In genomic region chr6:65259080-65259479, GRCh38 we compare ENCODE assay signal across 16 cellular contexts.
DNase-seq lines count a peak whose midpoint lies in the region; ATAC-seq, FAIRE-seq and TF ChIP-seq lines count a peak whose summit lies in the region.
"Had no signal": no experiment of that assay in that cellular context is flagged by ENCODE, and none has a peak within 500 bp of the region (broad histone marks: within the 10 kb centered on the region; RNA-seq: fewer than 3 reads in every experiment).

No MANE protein-coding gene starts in this region.

- TF ChIP-seq RAD21 in K562 (CRISPR knock-in tag; conservative IDR thresholded peaks at IDR 0.05 in 1 of 2, IDR thresholded peaks at IDR 0.05 in 1 of 2), result no peak

- intact Hi-C loops in K562 (cut with micrococcal nuclease), result no loop called here
- intact Hi-C loops in esophagus muscularis mucosa (cut with DNase I), result no loop called here

- no peak for TF ChIP-seq POLR2A in K562 (conservative IDR thresholded peaks at IDR 0.05)
- no peak for TF ChIP-seq POLR2A in esophagus muscularis mucosa (IDR thresholded peaks at IDR 0.05; ENCODE audit: low read depth)

- H3K27ac ChIP-seq in K562 (ENCODE audit: extremely low read depth, low read depth, low read length) (no peak overlapping the region), esophagus muscularis mucosa (replicated peaks in 1 of 4) (no peak overlapping the region)
- H3K27ac ChIP-seq: SJCRH30 had no signal

- H3K27me3 ChIP-seq in K562 (ENCODE audit: control insufficient read depth in 2 of 2, insufficient read depth in 2 of 2, low read length in 2 of 2) (no peaks in the 10 kb centered on the region), esophagus muscularis mucosa (no peaks in the 10 kb centered on the region)
- H3K27me3 ChIP-seq: SJCRH30 had no signal

- H3K9ac ChIP-seq in K562 (ENCODE audit: insufficient read depth in 1 of 2, low read depth in 2 of 2, low read length in 2 of 2), result no peak overlapping the region

- CTCF ChIA-PET in K562 (lab: Yijun Ruan, JAX; ENCODE audit: low intra/inter-chr PET ratio), result no interaction called here

- no peak for FAIRE-seq in K562 (lab: Jason Lieb, UNC)

- no peaks in the 10 kb centered on the region for H4K20me1 ChIP-seq in K562 (replicated peaks; ENCODE audit: control insufficient read depth, insufficient read depth, low read length)

- 0% methylated on average over 1 of the region's 1 CpG for WGBS in K562 (ENCODE audit: insufficient coverage, low coverage, missing lambda C conversion rate)
- 100% methylated on average over 1 of the region's 1 CpG for WGBS in esophagus muscularis mucosa

- no peak for ATAC-seq in K562
- ATAC-seq in HG03045 (IDR thresholded peaks at IDR 0.05; ENCODE audit: unreplicated experiment), result no peak
- ATAC-seq in GM18868 (IDR thresholded peaks at IDR 0.05; ENCODE audit: unreplicated experiment), result no peak
- ATAC-seq: activated T-helper 17 cell treated with anti-CD3 and anti-CD28 coated beads, Interleukin-2, amount 50 U/mL, for 72 hours; left cardiac atrium had no signal

- no peak for TF ChIP-seq EP300 in K562 (IDR thresholded peaks at IDR 0.05; ENCODE audit: low read length)
- no peak for TF ChIP-seq EP300 in esophagus muscularis mucosa (IDR thresholded peaks at IDR 0.05)

- DNase-seq in Caki2 (ENCODE audit: low read depth) (peak; percentile 38), LHCN-M2 (ENCODE audit: low read depth) (peak; percentile 0), K562 (ENCODE audit: extremely low read depth in 1 of 4, low spot score in 3 of 4) (no peak), lung microvascular endothelial cell (ENCODE audit: low read depth in 2 of 2) (peak; percentile 17 to 20), middle frontal gyrus (ENCODE audit: extremely low spot score, low spot score) (no peak), esophagus muscularis mucosa (ENCODE audit: extremely low spot score) (no peak)
- DNase-seq: activated CD4-positive, alpha-beta T cell treated with anti-CD3 and anti-CD28 coated beads for 1 hour; caudate nucleus; CD4-positive, alpha-beta T cell; left cardiac atrium; NCI-H524; nucleus accumbens had no signal

- no peaks in the 10 kb centered on the region for H3K79me2 ChIP-seq in K562 (ENCODE audit: control insufficient read depth, insufficient read depth, low read length)

- no peak overlapping the region for H3K4me2 ChIP-seq in K562 (ENCODE audit: insufficient read depth, low read length)

- in situ Hi-C loops in Caki2 (cut with HindIII; ENCODE audit: low pct_unique_long_range_greater_than_20kb, low sequenced_read_pairs) (no loop called here), K562 (cut with MboI) (no loop called here)

- POLR2A ChIA-PET in K562 (lab: Yijun Ruan, JAX), result no interaction called here

- no TSS peak for BruUV-seq in K562 (replicated peaks; lab: Mats Ljungman, UMichigan)

- no peaks in the 10 kb centered on the region for H3K36me3 ChIP-seq in K562 (ENCODE audit: control insufficient read depth, insufficient read depth, low read length)
- H3K36me3 ChIP-seq in esophagus muscularis mucosa, result no peaks in the 10 kb centered on the region
- H3K36me3 ChIP-seq: SJCRH30 had no signal

- H3K4me1 ChIP-seq in K562 (replicated peaks in 1 of 2; ENCODE audit: control insufficient read depth in 2 of 2, insufficient read depth in 2 of 2, low read length in 2 of 2), result no peaks in the 10 kb centered on the region
- H3K4me1 ChIP-seq in esophagus muscularis mucosa, result no peaks in the 10 kb centered on the region
- H3K4me1 ChIP-seq: SJCRH30 had no signal

- no peak overlapping the region for H2AFZ ChIP-seq in K562 (ENCODE audit: low read depth, low read length)

- no peaks in the 10 kb centered on the region for H3K9me1 ChIP-seq in K562 (ENCODE audit: control insufficient read depth, insufficient read depth, low read length)

- TF ChIP-seq CTCF in K562 (IDR thresholded peaks at IDR 0.05 in 2 of 3, conservative IDR thresholded peaks at IDR 0.05 in 1 of 3; ENCODE audit: insufficient read depth in 2 of 3, low read depth in 1 of 3, low read length in 3 of 3) (no peak), esophagus muscularis mucosa (IDR thresholded peaks at IDR 0.05) (no peak)

- H3K9me3 ChIP-seq in K562 (replicated peaks; ENCODE audit: control insufficient read depth, insufficient read depth, low read depth, low read length) (no peaks in the 10 kb centered on the region), esophagus muscularis mucosa (no peaks in the 10 kb centered on the region)
- H3K9me3 ChIP-seq: SJCRH30 had no signal

- no peak overlapping the region for H3K4me3 ChIP-seq in K562
- no peak overlapping the region for H3K4me3 ChIP-seq in esophagus muscularis mucosa
- H3K4me3 ChIP-seq: SJCRH30 had no signal

TF ChIP-seq in K562, 482 proteins besides CTCF, POLR2A, EP300 and RAD21:
- TF ChIP-seq FOSL1 (tag; conservative IDR thresholded peaks at IDR 0.05) (peak; percentile 75), ZFP1 (CRISPR knock-in tag; IDR thresholded peaks at IDR 0.05) (no peak)

Comparison
In these comparisons a context has a peak if more than half of its experiments do, and no peak if none do; other contexts are left out.
1. DNase-seq: peak in Caki2 (single experiment), LHCN-M2 (single experiment) and lung microvascular endothelial cell (2 of 2); none in K562 (0 of 4), middle frontal gyrus (single experiment) and esophagus muscularis mucosa (single experiment).